ENCODE assay signal across 7 cellular contexts in the genomic region with DNA sequence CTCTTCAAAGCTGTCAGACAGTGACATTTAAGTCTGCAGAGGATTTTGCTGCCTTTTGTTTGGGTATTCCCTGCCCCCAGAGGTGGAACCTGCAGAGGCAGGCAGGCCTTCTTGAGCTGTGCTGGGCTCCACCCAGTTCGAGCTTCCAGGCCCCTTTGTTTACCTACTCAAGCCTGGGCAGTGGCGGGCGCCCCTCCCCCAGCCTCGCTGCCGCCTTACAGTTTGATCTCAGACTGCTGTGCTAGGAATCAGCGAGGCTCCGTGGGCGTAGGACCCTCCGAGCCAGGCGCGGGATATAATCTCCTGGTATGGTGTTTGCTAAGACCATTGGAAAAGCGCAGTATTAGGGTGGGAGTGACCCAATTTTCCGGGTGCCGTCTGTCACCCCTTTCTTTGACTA. TPM values are rescaled to one million over a fixed set of nuclear protein-coding genes. Genes with fewer than 3 reads are reported as not detected.
"Had no signal": no experiment of that assay in that cellular context is flagged by ENCODE, and none has a peak within 500 bp of the region (broad histone marks: within the 10 kb centered on the region; RNA-seq: fewer than 3 reads in every experiment).

No MANE protein-coding gene starts in this region.

RNA-seq across cellular contexts. Expression of a gene that starts 40.7 kb away (rescaled TPM):
- total RNA-seq: activated CD4-positive, alpha-beta memory T cell treated with anti-CD3 and anti-CD28 coated beads, Interleukin-2, amount 10 ng/mL, durations not matched to agents 7 days and 5 days; activated CD4-positive, alpha-beta T cell treated with anti-CD3 and anti-CD28 coated beads, Interleukin-2, amount 10 ng/mL, durations not matched to agents 7 days and 5 days; activated naive CD4-positive, alpha-beta T cell treated with anti-CD3 and anti-CD28 coated beads, Interleukin-2, amount 50 U/mL, for 72 hours; activated naive CD8-positive, alpha-beta T cell treated with anti-CD3 and anti-CD28 coated beads, Interleukin-2, amount 10 ng/mL, durations not matched to agents 7 days and 5 days; activated T-cell treated with anti-CD3 and anti-CD28 coated beads, Interleukin-2, amount 50 U/mL, for 72 hours; ascending aorta; esophagus squamous epithelium had no signal
